ENCODE assay signal across 19 cellular contexts in genomic region chr5:132270345-132270685, GRCh38. TPM values are rescaled to one million over a fixed set of nuclear protein-coding genes. Genes with fewer than 3 reads are reported as not detected.
"Had no signal": no experiment of that assay in that cellular context is flagged by ENCODE, and none has a peak within 500 bp of the region (broad histone marks: within the 10 kb centered on the region; RNA-seq: fewer than 3 reads in every experiment).

No MANE protein-coding gene starts in this region.

- H3K9me3 Mint-ChIP-seq: activated CD4-positive, alpha-beta T cell treated with anti-CD3 and anti-CD28 coated beads, Interleukin-2, amount 10 ng/mL, durations not matched to agents 24 days and 14 days; T-cell had no signal

- H3K27ac ChIP-seq: hepatocyte, left lung, prostate gland, thoracic aorta, upper lobe of right lung had no signal

- H3K27ac Mint-ChIP-seq: activated CD4-positive, alpha-beta T cell treated with anti-CD3 and anti-CD28 coated beads, Interleukin-2, amount 10 ng/mL, durations not matched to agents 24 days and 14 days; activated CD8-positive, alpha-beta T cell treated with anti-CD3 and anti-CD28 coated beads, Interleukin-2, amount 10 ng/mL, durations not matched to agents 7 days and 5 days; activated naive CD8-positive, alpha-beta T cell; T-cell had no signal

- H3K36me3 ChIP-seq: left lung, prostate gland, upper lobe of right lung had no signal

- H3K4me3 ChIP-seq: dorsolateral prefrontal cortex, hepatocyte, left lung, prostate gland, skin epidermis, stomach, thoracic aorta, upper lobe of right lung had no signal

- H3K4me3 Mint-ChIP-seq: activated CD4-positive, alpha-beta T cell treated with anti-CD3 and anti-CD28 coated beads, Interleukin-2, amount 10 ng/mL, durations not matched to agents 24 days and 14 days; activated CD8-positive, alpha-beta T cell treated with anti-CD3 and anti-CD28 coated beads, Interleukin-2, amount 10 ng/mL, durations not matched to agents 7 days and 5 days; activated naive CD8-positive, alpha-beta T cell had no signal

- ATAC-seq: activated CD8-positive, alpha-beta T cell treated with anti-CD3 and anti-CD28 coated beads, Interleukin-2, amount 10 ng/mL, durations not matched to agents 7 days and 5 days; left lung; right cardiac atrium; SK-N-SH treated with all-trans-retinoic acid at 6 μM for 48 hours; T-cell; upper lobe of right lung had no signal

- DNase-seq: activated CD4-positive, alpha-beta T cell treated with anti-CD3 and anti-CD28 coated beads, Interleukin-2, amount 10 ng/mL, durations not matched to agents 24 days and 14 days; activated CD8-positive, alpha-beta T cell treated with anti-CD3 and anti-CD28 coated beads, Interleukin-2, amount 10 ng/mL, durations not matched to agents 7 days and 5 days; activated gamma-delta T cell; left lung; mammary epithelial cell; stimulated activated CD4-positive, alpha-beta T cell treated with anti-CD3 and anti-CD28 coated beads, Interleukin-15, amount 100 ng/mL, for 24 hours; stimulated activated CD4-positive, alpha-beta T cell treated with anti-CD3 and anti-CD28 coated beads, Interleukin-2, amount 100 ng/mL, for 48 hours; stomach; T1000; upper lobe of right lung had no signal

- H3K36me3 Mint-ChIP-seq: activated naive CD8-positive, alpha-beta T cell; T-cell had no signal

- H3K9me3 ChIP-seq: left lung, prostate gland, stomach, thoracic aorta, upper lobe of right lung had no signal

- H3K27me3 ChIP-seq: dorsolateral prefrontal cortex, hepatocyte, stomach, upper lobe of right lung had no signal

RNA-seq across cellular contexts. Expression of gene PDLIM4, which starts 12.8 kb away (rescaled TPM):
- total RNA-seq: activated CD8-positive, alpha-beta T cell treated with anti-CD3 and anti-CD28 coated beads, Interleukin-2, amount 10 ng/mL, durations not matched to agents 7 days and 5 days; T-cell had no signal

RNA-seq across cellular contexts. Expression of gene SLC22A4, which starts 23.9 kb away (rescaled TPM):
- total RNA-seq: activated CD8-positive, alpha-beta T cell treated with anti-CD3 and anti-CD28 coated beads, Interleukin-2, amount 10 ng/mL, durations not matched to agents 7 days and 5 days had no signal
